15 cellular contexts compared by ENCODE assay signal in genomic region chr7:2808891-2809660, GRCh38. TPM values are rescaled to one million over a fixed set of nuclear protein-coding genes. Genes with fewer than 3 reads are reported as not detected.
DNase-seq lines count a peak whose midpoint lies in the region; ATAC-seq and TF ChIP-seq lines count a peak whose summit lies in the region.
"Had no signal": no experiment of that assay in that cellular context is flagged by ENCODE, and none has a peak within 500 bp of the region (broad histone marks: within the 10 kb centered on the region; RNA-seq: fewer than 3 reads in every experiment).

No MANE protein-coding gene starts in this region.

- peaks cover 100% of the 10 kb centered on the region for H3K79me2 ChIP-seq in GM23338 (replicated peaks; ENCODE audit: insufficient read depth)

- no peak overlapping the region for H2AFZ ChIP-seq in GM23338

- no peaks in the 10 kb centered on the region for H3K27me3 ChIP-seq in GM23338 (ENCODE audit: insufficient read depth)

- H3K9me3 ChIP-seq in SK-N-MC (ENCODE audit: low read depth, low read length) = no peaks in the 10 kb centered on the region

- H3K9me2 ChIP-seq in GM23338 (ENCODE audit: insufficient read depth) = no peaks in the 10 kb centered on the region

- peak overlapping the region; percentile 7 to 85 (median 64) for H3K27ac Mint-ChIP-seq in CD14-positive monocyte
- peak overlapping the region; percentile 24; the same call in 1 of the 2 replicates for H3K27ac Mint-ChIP-seq in GM23338
- H3K27ac Mint-ChIP-seq: stimulated activated naive CD8-positive, alpha-beta T cell treated with anti-CD3 and anti-CD28 coated beads, Interleukin-15, amount 100 ng/mL, for 72 hours had no signal

- H3K4me3 Mint-ChIP-seq in CD14-positive monocyte (peak overlapping the region in 1 of 2 donors; percentile 59), GM23338 (no peak overlapping the region; the same call in 2 of the 3 replicates)
- H3K4me3 Mint-ChIP-seq: immature natural killer cell; stimulated activated naive CD8-positive, alpha-beta T cell treated with anti-CD3 and anti-CD28 coated beads, Interleukin-15, amount 100 ng/mL, for 72 hours had no signal

- H3K9ac ChIP-seq in SK-N-MC (ENCODE audit: insufficient read length) = no peak overlapping the region

- DNase-seq in CD14-positive monocyte (ENCODE audit: low spot score) (peak; percentile 66), GM23338 (ENCODE audit: low spot score) (peak; percentile 0), SK-N-MC (ENCODE audit: low read depth, low spot score) (no peak), mesenteric fat pad (ENCODE audit: low spot score) (peak; percentile 75), NCI-H2196 (lab: John Stamatoyannopoulos, UW; ENCODE audit: unreplicated experiment) (no peak)
- DNase-seq: activated CD4-positive, alpha-beta T cell treated with anti-CD3 and anti-CD28 coated beads for 4 hours; activated T-cell treated with anti-CD3 and anti-CD28 coated beads, Interleukin-2, amount 50 U/mL, for 1 hour; immature natural killer cell; KG1; NCI-H2029 treated with DMSO at 0.1 percent for 48 hours; retina; stimulated activated naive CD8-positive, alpha-beta T cell treated with anti-CD3 and anti-CD28 coated beads, Interleukin-15, amount 100 ng/mL, for 72 hours had no signal

- ATAC-seq in GM23338 (no peak), GM18868 (IDR thresholded peaks at IDR 0.05; ENCODE audit: unreplicated experiment) (no peak), HG02981 (IDR thresholded peaks at IDR 0.05; ENCODE audit: unreplicated experiment) (no peak), HG03432 (IDR thresholded peaks at IDR 0.05; ENCODE audit: unreplicated experiment) (no peak)
- ATAC-seq: stimulated activated naive CD8-positive, alpha-beta T cell treated with anti-CD3 and anti-CD28 coated beads, Interleukin-15, amount 100 ng/mL, for 72 hours had no signal

- H3K4me1 Mint-ChIP-seq in CD14-positive monocyte = peaks cover 48% of the 10 kb centered on the region
- peaks cover 72% of the 10 kb centered on the region for H3K4me1 Mint-ChIP-seq in GM23338

- no peak for TF ChIP-seq CTCF in CD14-positive monocyte (IDR thresholded peaks at IDR 0.05)
- TF ChIP-seq CTCF in GM23338 (conservative IDR thresholded peaks at IDR 0.05; ENCODE audit: low read depth in 2 of 2) = no peak

- peaks cover 0 to 3% (median 0%) of the 10 kb centered on the region in 3 donors for H3K27me3 Mint-ChIP-seq in CD14-positive monocyte (ENCODE audit: low read depth in 3 of 3)
- H3K27me3 Mint-ChIP-seq in GM23338 (ENCODE audit: insufficient read depth, low read depth, poor library complexity) = peaks cover 9% of the 10 kb centered on the region
- H3K27me3 Mint-ChIP-seq: stimulated activated naive CD8-positive, alpha-beta T cell treated with anti-CD3 and anti-CD28 coated beads, Interleukin-15, amount 100 ng/mL, for 72 hours had no signal

- H3K36me3 Mint-ChIP-seq in CD14-positive monocyte = peaks cover 23 to 28% of the 10 kb centered on the region in 2 donors
- peaks cover 27% of the 10 kb centered on the region for H3K36me3 Mint-ChIP-seq in GM23338 (ENCODE audit: low read depth)

- H3K27ac ChIP-seq in GM23338 (ENCODE audit: low read depth) = no peak overlapping the region
- 0 out of 2 replicates have a peak overlapping the region, but pooled peaks have one; percentile 26 for H3K27ac ChIP-seq in SK-N-MC

- no peaks in the 10 kb centered on the region for H3K36me3 ChIP-seq in GM23338 (ENCODE audit: insufficient read depth)
- H3K36me3 ChIP-seq in SK-N-MC (ENCODE audit: insufficient read depth, low read length) = no peaks in the 10 kb centered on the region; the same call in 1 of the 2 replicates

- peaks cover 62% of the 10 kb centered on the region for H3K4me1 ChIP-seq in GM23338 (ENCODE audit: insufficient read depth)

- no peak overlapping the region for H3K4me3 ChIP-seq in GM23338
- no peak overlapping the region for H3K4me3 ChIP-seq in SK-N-MC

- H3F3A ChIP-seq in GM23338 (replicated peaks; ENCODE audit: low read depth) = 0 out of 2 replicates have a peak, but pooled peaks cover 5% of the 10 kb centered on the region

- H3K9me3 Mint-ChIP-seq in CD14-positive monocyte = peaks cover 0 to 2% (median 0%) of the 10 kb centered on the region in 7 donors
- no peaks in the 10 kb centered on the region for H3K9me3 Mint-ChIP-seq in GM23338
- H3K9me3 Mint-ChIP-seq: immature natural killer cell; stimulated activated naive CD8-positive, alpha-beta T cell treated with anti-CD3 and anti-CD28 coated beads, Interleukin-15, amount 100 ng/mL, for 72 hours had no signal

- intact Hi-C loops in CD14-positive monocyte (cut with micrococcal nuclease) = no loop called here

- H4K20me1 ChIP-seq in GM23338 (replicated peaks; ENCODE audit: insufficient read depth) = peaks cover 3% of the 10 kb centered on the region; the same call in 1 of the 2 replicates

- no peak overlapping the region for H3K4me2 ChIP-seq in GM23338

TF ChIP-seq in GM23338, 12 proteins besides CTCF, POLR2A, EP300 and RAD21 (continues in another document):
- TF ChIP-seq POLR2AphosphoS5 (IDR thresholded peaks at IDR 0.05; ENCODE audit: low read depth) (no peak), STAT1 (IDR thresholded peaks at IDR 0.05; ENCODE audit: unreplicated experiment) (no peak), ZNF462 (CRISPR knock-in tag; IDR thresholded peaks at IDR 0.05) (no peak), EZH2phosphoT487 (IDR thresholded peaks at IDR 0.05; ENCODE audit: unreplicated experiment) (no peak), ZNF114 (CRISPR knock-in tag; IDR thresholded peaks at IDR 0.05) (no peak)

RNA-seq across cellular contexts. Expression of gene GNA12, which starts 35.0 kb away (rescaled TPM):
- polyA plus RNA-seq in CD14-positive monocyte (10 to 100 TPM in 1 of 2 donors, 1 to 10 TPM in 1; 3.4 to 10.6 TPM), GM23338 (2016; fragmentation: Nextera tagmentation; extraction: Ambion mirVana) (24.0 and 25.2 TPM in 2 replicates)
- 87.7 and 99.8 TPM in 2 replicates for total RNA-seq in GM23338 (2014; rRNA removed; shearing (Covaris generic))
- 70.1 TPM for total RNA-seq in mesenteric fat pad

Comparison
In these comparisons a context has a peak if more than half of its experiments do, and no peak if none do; other contexts are left out.
1. DNase-seq: peak in CD14-positive monocyte (single experiment), GM23338 (single experiment) and mesenteric fat pad (single experiment); none in SK-N-MC (single experiment) and NCI-H2196 (single experiment).